8 cellular contexts compared by ENCODE assay signal in the genomic region with DNA sequence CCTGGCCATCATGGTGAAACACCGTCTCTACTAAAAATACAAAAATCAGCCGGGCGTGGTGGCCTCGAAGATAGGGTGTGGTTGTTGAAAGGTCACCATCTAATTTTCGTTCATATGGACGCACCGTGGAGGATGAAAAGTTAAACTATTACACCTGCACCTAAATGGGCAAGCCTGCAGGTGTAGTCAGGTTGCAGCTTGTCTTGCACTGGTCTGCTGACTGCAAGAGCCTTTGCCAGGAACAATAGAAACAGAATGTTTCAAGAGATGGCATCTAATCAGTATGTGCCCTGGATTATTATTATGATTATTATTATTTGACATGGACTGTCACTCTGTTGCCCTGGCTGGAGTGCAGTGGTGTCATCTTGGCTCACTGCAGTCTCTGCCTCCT. TPM values are rescaled to one million over a fixed set of nuclear protein-coding genes. Genes with fewer than 3 reads are reported as not detected.
DNase-seq lines count a peak whose midpoint lies in the region; ATAC-seq and TF ChIP-seq lines count a peak whose summit lies in the region.

No MANE protein-coding gene starts in this region.

- peak overlapping the region; percentile 85 for H3K4me3 Mint-ChIP-seq in mesothelial cell of epicardium

- intact Hi-C loops in left ventricle myocardium superior (cut with micrococcal nuclease) = no loop called here

- H3K27ac ChIP-seq in right atrium auricular region = no peak overlapping the region
- no peak overlapping the region for H3K27ac ChIP-seq in brain microvascular endothelial cell

- H3K27me3 Mint-ChIP-seq in mesothelial cell of epicardium (ENCODE audit: low read depth) = no peaks in the 10 kb centered on the region

- ATAC-seq in left ventricle myocardium superior (no peak), GM18909 (IDR thresholded peaks at IDR 0.05; ENCODE audit: poor library complexity, unreplicated experiment) (no peak), HG03045 (IDR thresholded peaks at IDR 0.05; ENCODE audit: unreplicated experiment) (no peak)

- peaks cover 0 to 27% of the 10 kb centered on the region in 2 donors for H3K4me1 ChIP-seq in right atrium auricular region

- in situ Hi-C loops in brain microvascular endothelial cell (cut with HindIII; ENCODE audit: low pct_ligation_motif_present, low sequenced_read_pairs) = no loop called here

- H3K9me3 Mint-ChIP-seq in mesothelial cell of epicardium = no peaks in the 10 kb centered on the region

- H3K4me3 ChIP-seq in right atrium auricular region (peak overlapping the region; percentile 68), brain microvascular endothelial cell (ENCODE audit: low read depth, low read length) (peak overlapping the region; percentile 94)

- no peaks in the 10 kb centered on the region for H3K9me3 ChIP-seq in right atrium auricular region

- DNase-seq in right atrium auricular region (ENCODE audit: low spot score) (no peak), left ventricle myocardium superior (no peak), brain microvascular endothelial cell (no peak), mesothelial cell of epicardium (ENCODE audit: low spot score in 2 of 2, unreplicated experiment in 2 of 2) (no peak), AG20443 (ENCODE audit: low spot score) (no peak), NCI-H1694 (lab: John Stamatoyannopoulos, UW) (no peak)

- TF ChIP-seq CTCF in right atrium auricular region (IDR thresholded peaks at IDR 0.05) (no peak), brain microvascular endothelial cell (IDR thresholded peaks at IDR 0.05; ENCODE audit: low read depth, low read length, missing control alignments) (no peak), mesothelial cell of epicardium (IDR thresholded peaks at IDR 0.05; ENCODE audit: unreplicated experiment) (no peak)

- no peak overlapping the region for H3K27ac Mint-ChIP-seq in mesothelial cell of epicardium

- peaks cover 40% of the 10 kb centered on the region for H3K36me3 ChIP-seq in right atrium auricular region
- H3K36me3 ChIP-seq in brain microvascular endothelial cell (replicated peaks) = peaks cover 14% of the 10 kb centered on the region

- H3K36me3 Mint-ChIP-seq in mesothelial cell of epicardium = peaks cover 9% of the 10 kb centered on the region

- no peaks in the 10 kb centered on the region for H3K27me3 ChIP-seq in right atrium auricular region
- no peaks in the 10 kb centered on the region for H3K27me3 ChIP-seq in brain microvascular endothelial cell (replicated peaks)

- peaks cover 38% of the 10 kb centered on the region for H3K4me1 Mint-ChIP-seq in mesothelial cell of epicardium

RNA-seq across cellular contexts. Expression of gene NADSYN1, which starts 0.9 kb away (rescaled TPM):
- total RNA-seq in right atrium auricular region (10 to 100 TPM; 18.0 to 18.8 TPM), left ventricle myocardium superior (20.5 TPM), mesothelial cell of epicardium (67.8 to 71.8 TPM (median 71.0 TPM) in 3 replicates)

RNA-seq across cellular contexts. Expression of gene DHCR7, which starts 5.7 kb away (rescaled TPM):
- 10 to 100 TPM; 26.8 to 37.6 TPM for total RNA-seq in right atrium auricular region
- total RNA-seq in left ventricle myocardium superior = 41.3 TPM
- total RNA-seq in mesothelial cell of epicardium = 94.8 to 110 TPM (median 98.2 TPM) in 3 replicates
